8 cellular contexts compared by ENCODE assay signal in genomic region chr19:14433454-14434156, GRCh38. TPM values are rescaled to one million over a fixed set of nuclear protein-coding genes. Genes with fewer than 3 reads are reported as not detected.
A peak's percentile ranks its signal among the peaks of the same experiment; 100 is the strongest.
DNase-seq lines count a peak whose midpoint lies in the region; ATAC-seq and TF ChIP-seq lines count a peak whose summit lies in the region.

No MANE protein-coding gene starts in this region.

- TF ChIP-seq POLR2A in adrenal gland (IDR thresholded peaks at IDR 0.05): no peak

- H3K27me3 Mint-ChIP-seq in CD14-positive monocyte (ENCODE audit: low read depth in 3 of 3): peaks cover 6 to 15% (median 7%) of the 10 kb centered on the region in 3 donors

- peak overlapping the region; percentile 93 for H3K4me3 ChIP-seq in PC-9
- peak overlapping the region; percentile 22 to 90 (median 53) for H3K4me3 ChIP-seq in adrenal gland
- H3K4me3 ChIP-seq in iPS-11a (ENCODE audit: low read depth, low read length): peak overlapping the region; percentile 56
- H3K4me3 ChIP-seq in skeletal muscle tissue (ENCODE audit: low read length in 3 of 3): peak overlapping the region; percentile 70 to 77 (median 75)

- no peak for TF ChIP-seq CTCF in CD14-positive monocyte (IDR thresholded peaks at IDR 0.05)
- TF ChIP-seq CTCF in PC-9 (conservative IDR thresholded peaks at IDR 0.05): no peak
- peak in 1 of 6 experiments; percentile 21 for TF ChIP-seq CTCF in adrenal gland (IDR thresholded peaks at IDR 0.05)

- peaks cover 2 to 14% of the 10 kb centered on the region in 2 donors for H3K36me3 Mint-ChIP-seq in CD14-positive monocyte

- H3K36me3 ChIP-seq in PC-9 (ENCODE audit: low read depth) (no peaks in the 10 kb centered on the region), adrenal gland (replicated peaks in 1 of 2) (no peaks in the 10 kb centered on the region), skeletal muscle tissue (ENCODE audit: control insufficient read depth in 3 of 3, insufficient read depth in 3 of 3, low read length in 3 of 3) (peaks cover 0 to 2% (median 0%) of the 10 kb centered on the region in 3 donors)

- 0 to 2% (median 1%) methylated on average over 4 to 62 of the region's 62 CpGs for WGBS in adrenal gland, 4 donors

- peak overlapping the region in 6 of 7 donors; percentile 19 to 86 (median 79) for H3K27ac Mint-ChIP-seq in CD14-positive monocyte

- peak; percentile 29 for ATAC-seq in HG02840 (IDR thresholded peaks at IDR 0.05; ENCODE audit: low FRiP score, unreplicated experiment)
- no peak for ATAC-seq in GM21576 (IDR thresholded peaks at IDR 0.05; ENCODE audit: unreplicated experiment)

- BruUV-seq in PC-9 (replicated peaks; lab: Mats Ljungman, UMichigan): no TSS peak

- no peaks in the 10 kb centered on the region for H3K9me3 Mint-ChIP-seq in CD14-positive monocyte

- H3K27ac ChIP-seq in PC-9 (peak overlapping the region; percentile 51; the same call in 1 of the 2 replicates), adrenal gland (peak overlapping the region; percentile 48 to 94 (median 80)), skeletal muscle tissue (ENCODE audit: low read depth, low read length) (peak overlapping the region; percentile 45)

- H3K27me3 ChIP-seq in PC-9 (ENCODE audit: insufficient read depth, low read depth) (no peaks in the 10 kb centered on the region; the same call in 1 of the 2 replicates), adrenal gland (no peaks in the 10 kb centered on the region), skeletal muscle tissue (ENCODE audit: control insufficient read depth in 3 of 3, insufficient read depth in 3 of 3, low read length in 3 of 3) (peaks cover 0 to 9% (median 6%) of the 10 kb centered on the region in 3 donors)

- H3K9me3 ChIP-seq in PC-9 (ENCODE audit: insufficient read depth, low read depth) (no peaks in the 10 kb centered on the region), adrenal gland (replicated peaks in 1 of 3) (no peaks in the 10 kb centered on the region), skeletal muscle tissue (ENCODE audit: control insufficient read depth in 3 of 3, low read length in 3 of 3) (no peaks in the 10 kb centered on the region)

- H3K9ac ChIP-seq in skeletal muscle tissue (ENCODE audit: low read depth in 1 of 3, low read length in 3 of 3): peak overlapping the region; percentile 75 to 86 (median 83)

- CTCF ChIA-PET in PC-9 (lab: Charles Lee): interaction anchor here (0.6 kb wide), 1 partner anchor 34 kb away, joined by 4 read pairs; no protein-coding TSS in a partner anchor

- H3K4me2 ChIP-seq in PC-9: peak overlapping the region; percentile 95

- peaks cover 44% of the 10 kb centered on the region for H3K4me1 Mint-ChIP-seq in CD14-positive monocyte

- H3K4me3 Mint-ChIP-seq in CD14-positive monocyte: peak overlapping the region; percentile 79 to 87

- DNase-seq in CD14-positive monocyte (ENCODE audit: low spot score) (no peak), PC-9 (peak; percentile 42 to 58), adrenal gland (peak in 2 of 7 donors; percentile 33 to 48), AG20443 (ENCODE audit: low spot score) (no peak)

- H3K79me2 ChIP-seq in PC-9 (ENCODE audit: low read depth): peaks cover 49% of the 10 kb centered on the region

- H3F3A ChIP-seq in PC-9 (ENCODE audit: insufficient read depth, low read depth): peaks cover 41% of the 10 kb centered on the region

- H3K4me1 ChIP-seq in PC-9 (replicated peaks; ENCODE audit: insufficient read depth) (peaks cover 24% of the 10 kb centered on the region), adrenal gland (replicated peaks in 1 of 2) (peaks cover 22 to 37% of the 10 kb centered on the region in 2 donors), skeletal muscle tissue (ENCODE audit: control insufficient read depth in 3 of 3, insufficient read depth in 3 of 3, low read length in 3 of 3) (peaks cover 20 to 22% (median 21%) of the 10 kb centered on the region in 3 donors)

- intact Hi-C loops in CD14-positive monocyte (cut with micrococcal nuclease): loop anchor here in 1 of 2 donors (2.0 kb wide), 2 partner anchors 13 to 39 kb away; no protein-coding TSS in a partner anchor
- intact Hi-C loops in PC-9 (cut with micrococcal nuclease; ENCODE audit: unreplicated experiment): loop anchor here (5.0 to 10.0 kb wide), 2 partner anchors 61 to 119 kb away; partner anchors contain the start of gene GIPC1
- intact Hi-C loops in adrenal gland (cut with DNase I): loop anchor here in 1 of 2 donors (5.0 kb wide), 1 partner anchor 39 kb away; no protein-coding TSS in a partner anchor

- peaks cover 31% of the 10 kb centered on the region for H4K20me1 ChIP-seq in PC-9 (ENCODE audit: insufficient read depth)

- H2AFZ ChIP-seq in PC-9: peak overlapping the region; percentile 82

- no peaks in the 10 kb centered on the region for H3K9me2 ChIP-seq in PC-9 (ENCODE audit: insufficient read depth)

- POLR2A ChIA-PET in PC-9 (lab: Charles Lee; ENCODE audit: unreplicated experiment): interaction anchor here (0.5 to 0.6 kb wide), 2 partner anchors 590 to 1299 kb away, joined by 3 to 6 read pairs; no protein-coding TSS in a partner anchor

RNA-seq across cellular contexts. Expression of gene PKN1, which starts 0.5 kb away (rescaled TPM):
- polyA plus RNA-seq in CD14-positive monocyte (10 to 100 TPM; 49.5 to 49.6 TPM), adrenal gland (100 to 1,000 TPM in 2 of 3 donors, 10 to 100 TPM in 1; 27.5 to 209 (median 118) TPM)
- total RNA-seq in PC-9 (2021) (257 and 417 TPM in 2 replicates), adrenal gland (100 to 1,000 TPM in 7 of 8 donors, 10 to 100 TPM in 1; 97.5 to 184 (median 137) TPM), skeletal muscle tissue (57.9 TPM)

RNA-seq across cellular contexts. Expression of gene DDX39A, which starts 14.5 kb away (rescaled TPM):
- 10 to 100 TPM; 78.7 to 83.5 TPM for polyA plus RNA-seq in CD14-positive monocyte
- 66.5 and 67.4 TPM in 2 replicates for total RNA-seq in PC-9 (2021)
- 10 to 100 TPM; 30.7 to 60.7 (median 40.9) TPM for total RNA-seq in adrenal gland
- 100 to 1,000 TPM in 2 of 3 donors, 10 to 100 TPM in 1; 26.7 to 262 (median 126) TPM for polyA plus RNA-seq in adrenal gland
- 24.5 TPM for total RNA-seq in skeletal muscle tissue

RNA-seq across cellular contexts. Expression of gene PTGER1, which starts 41.5 kb away (rescaled TPM):
- polyA plus RNA-seq in CD14-positive monocyte: not detected
- total RNA-seq in PC-9 (2021): 1.4 TPM in 2 replicates
- total RNA-seq in adrenal gland: 1 to 10 TPM; 2.0 to 9.8 (median 4.0) TPM
- polyA plus RNA-seq in adrenal gland: 1 to 10 TPM in 2 of 3 donors, not detected in 1; 1.9 to 4.8 TPM
- total RNA-seq in skeletal muscle tissue: not detected

RNA-seq across cellular contexts. Expression of gene ADGRE5, which starts 52.4 kb away (rescaled TPM):
- polyA plus RNA-seq in CD14-positive monocyte: 100 to 1,000 TPM; 259 to 279 TPM
- 61.1 and 68.2 TPM in 2 replicates for total RNA-seq in PC-9 (2021)
- total RNA-seq in adrenal gland: 100 to 1,000 TPM in 1 of 8 donors, 10 to 100 TPM in 7; 26.8 to 103 (median 71.5) TPM
- 10 to 100 TPM; 11.7 to 25.8 (median 15.9) TPM for polyA plus RNA-seq in adrenal gland
- 32.4 TPM for total RNA-seq in skeletal muscle tissue

Comparison
In these comparisons a context has a peak if more than half of its experiments do, and no peak if none do; other contexts are left out.
1. DNase-seq: peak in PC-9 (2 of 2); none in CD14-positive monocyte (single experiment) and AG20443 (single experiment).
2. Peak in every context shown above with its lines, with median percentiles within 50 percentile points of each other: H3K27ac ChIP-seq and H3K4me3 ChIP-seq.